Comparison of ENCODE assay signal across 1 cellular context in the genomic region with DNA sequence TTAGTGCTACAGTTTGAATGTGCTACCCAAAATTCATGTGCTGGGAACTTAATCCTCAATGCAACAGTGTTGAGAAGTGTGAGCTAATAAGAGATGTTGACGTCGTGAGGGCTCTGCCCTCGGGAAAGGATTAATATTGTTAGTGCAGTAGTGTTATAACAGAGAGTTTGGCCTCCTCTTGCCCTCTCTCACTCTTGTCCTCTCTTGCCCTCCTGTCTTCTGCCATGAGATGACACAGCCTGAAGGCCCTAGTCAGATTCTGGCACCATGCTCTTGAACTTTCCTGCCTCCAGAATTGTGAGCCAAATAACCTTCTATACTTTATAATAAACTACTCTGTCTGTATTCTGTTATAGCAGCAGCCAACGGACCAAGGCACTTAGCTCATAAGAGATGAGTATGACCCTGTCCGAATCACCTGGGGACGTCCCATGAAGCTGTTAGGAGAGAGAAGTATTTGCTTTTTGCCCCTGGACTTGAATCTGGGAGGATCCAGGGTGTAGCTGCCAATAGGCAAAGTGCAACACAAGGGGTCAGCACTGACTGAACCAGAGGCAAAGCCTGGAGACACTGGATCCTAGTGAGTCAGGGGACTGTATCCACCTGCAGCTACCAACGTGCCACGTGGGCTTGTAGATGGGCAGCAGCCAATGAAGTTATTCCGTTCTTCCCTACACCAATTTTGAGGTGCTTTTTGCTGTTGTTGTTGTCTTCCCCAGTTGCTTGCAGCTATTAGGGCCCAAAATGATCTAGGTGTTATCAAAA.
TF ChIP-seq lines count a peak whose summit lies in the region.

No MANE protein-coding gene starts in this region.

TF ChIP-seq in H1, 55 proteins besides CTCF, POLR2A, EP300 and RAD21:
- TF ChIP-seq, protein P1, sequence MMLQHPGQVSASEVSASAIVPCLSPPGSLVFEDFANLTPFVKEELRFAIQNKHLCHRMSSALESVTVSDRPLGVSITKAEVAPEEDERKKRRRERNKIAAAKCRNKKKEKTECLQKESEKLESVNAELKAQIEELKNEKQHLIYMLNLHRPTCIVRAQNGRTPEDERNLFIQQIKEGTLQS (IDR thresholded peaks at IDR 0.05; ENCODE audit: insufficient read depth, low read depth, low read length): no peak
- TF ChIP-seq, protein P2, sequence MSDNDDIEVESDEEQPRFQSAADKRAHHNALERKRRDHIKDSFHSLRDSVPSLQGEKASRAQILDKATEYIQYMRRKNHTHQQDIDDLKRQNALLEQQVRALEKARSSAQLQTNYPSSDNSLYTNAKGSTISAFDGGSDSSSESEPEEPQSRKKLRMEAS (IDR thresholded peaks at IDR 0.05): peak; percentile 42; the same call in 1 of the 2 replicates
